Comparison of ENCODE assay signal across 9 cellular contexts in the genomic region with DNA sequence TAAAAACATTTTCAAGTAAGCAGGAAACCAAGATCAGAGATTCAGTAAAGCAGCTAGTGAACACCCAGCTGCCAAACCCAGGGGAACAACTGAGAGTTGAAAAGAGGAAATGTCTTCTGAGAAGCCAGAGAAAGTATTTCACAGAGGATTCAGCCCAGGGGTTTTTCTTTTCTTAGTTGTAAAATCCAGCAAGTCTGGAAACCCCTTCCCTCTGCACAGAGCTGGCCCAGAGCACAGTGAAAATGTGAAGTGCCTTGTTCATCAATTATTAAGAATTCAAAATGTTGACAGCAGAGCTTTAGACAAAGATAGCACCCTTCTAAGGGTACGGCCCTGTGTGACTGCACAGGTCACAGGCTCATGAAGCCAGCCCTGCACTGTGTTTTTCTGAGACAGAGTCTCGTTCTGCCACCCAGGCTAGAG. TPM values are rescaled to one million over a fixed set of nuclear protein-coding genes. Genes with fewer than 3 reads are reported as not detected.
DNase-seq lines count a peak whose midpoint lies in the region; ATAC-seq and TF ChIP-seq lines count a peak whose summit lies in the region.
"Had no signal": no experiment of that assay in that cellular context is flagged by ENCODE, and none has a peak within 500 bp of the region (broad histone marks: within the 10 kb centered on the region; RNA-seq: fewer than 3 reads in every experiment).

No MANE protein-coding gene starts in this region.

- no peak overlapping the region for H3K4me3 ChIP-seq in OCI-LY1 (ENCODE audit: low read depth, low read length, poor library complexity, severe bottlenecking)

- H4K20me1 ChIP-seq in OCI-LY1 (ENCODE audit: insufficient read depth, low read length) = no peaks in the 10 kb centered on the region

- intact Hi-C loops in activated CD4-positive, alpha-beta T cell treated with anti-CD3 and anti-CD28 coated beads, Interleukin-2, amount 10 ng/mL, durations not matched to agents 24 days and 14 days (cut with micrococcal nuclease) = no loop called here

- H3K9ac ChIP-seq in OCI-LY1 (ENCODE audit: low read length) = peak overlapping the region; percentile 4; the same call in 1 of the 2 replicates

- peak; percentile 81 for ATAC-seq in HG02884 (IDR thresholded peaks at IDR 0.05; ENCODE audit: unreplicated experiment)
- peak; percentile 84 to 89 for ATAC-seq in stimulated activated naive B cell treated with anti-CD40 and anti-IgM and Interleukin-4, amounts not matched to agents 10 μg/mL and 1 μg/mL and 100 μg/mL, for 72 hours (replicated peaks)
- ATAC-seq in GM18520 (IDR thresholded peaks at IDR 0.05; ENCODE audit: unreplicated experiment) = no peak

- H3K27me3 ChIP-seq in OCI-LY1 (ENCODE audit: insufficient read depth, low read length) = no peaks in the 10 kb centered on the region

- no peak for TF ChIP-seq CTCF in OCI-LY1 (IDR thresholded peaks at IDR 0.05; ENCODE audit: low read length)

- H3K79me2 ChIP-seq in OCI-LY1 (ENCODE audit: insufficient read depth, low read length) = peaks cover 8% of the 10 kb centered on the region; the same call in 1 of the 2 replicates

- H3K27me3 Mint-ChIP-seq in activated CD4-positive, alpha-beta T cell treated with anti-CD3 and anti-CD28 coated beads, Interleukin-2, amount 10 ng/mL, durations not matched to agents 24 days and 14 days = no peaks in the 10 kb centered on the region
- H3K27me3 Mint-ChIP-seq in stimulated activated naive B cell treated with anti-CD40 and anti-IgM and Interleukin-4, amounts not matched to agents 10 μg/mL and 1 μg/mL and 100 μg/mL, for 72 hours = no peaks in the 10 kb centered on the region

- peaks cover 15% of the 10 kb centered on the region for H3K4me1 Mint-ChIP-seq in activated CD4-positive, alpha-beta T cell treated with anti-CD3 and anti-CD28 coated beads, Interleukin-2, amount 10 ng/mL, durations not matched to agents 24 days and 14 days
- H3K4me1 Mint-ChIP-seq in stimulated activated naive B cell treated with anti-CD40 and anti-IgM and Interleukin-4, amounts not matched to agents 10 μg/mL and 1 μg/mL and 100 μg/mL, for 72 hours = peaks cover 45 to 83% of the 10 kb centered on the region in 2 donors

- no peak overlapping the region for H3K4me3 Mint-ChIP-seq in activated CD4-positive, alpha-beta T cell treated with anti-CD3 and anti-CD28 coated beads, Interleukin-2, amount 10 ng/mL, durations not matched to agents 24 days and 14 days
- peak overlapping the region; percentile 29 to 50 for H3K4me3 Mint-ChIP-seq in stimulated activated naive B cell treated with anti-CD40 and anti-IgM and Interleukin-4, amounts not matched to agents 10 μg/mL and 1 μg/mL and 100 μg/mL, for 72 hours

- peaks cover 70% of the 10 kb centered on the region for H3K4me1 ChIP-seq in OCI-LY1 (ENCODE audit: insufficient read depth, low read length, severe bottlenecking)

- peak overlapping the region; percentile 43 for H3K27ac Mint-ChIP-seq in activated CD4-positive, alpha-beta T cell treated with anti-CD3 and anti-CD28 coated beads, Interleukin-2, amount 10 ng/mL, durations not matched to agents 24 days and 14 days
- peak overlapping the region; percentile 84 for H3K27ac Mint-ChIP-seq in stimulated activated naive B cell treated with anti-CD40 and anti-IgM and Interleukin-4, amounts not matched to agents 10 μg/mL and 1 μg/mL and 100 μg/mL, for 72 hours

- peaks cover 2% of the 10 kb centered on the region for H3K36me3 Mint-ChIP-seq in activated CD4-positive, alpha-beta T cell treated with anti-CD3 and anti-CD28 coated beads, Interleukin-2, amount 10 ng/mL, durations not matched to agents 24 days and 14 days (ENCODE audit: low read depth)
- peaks cover 47 to 68% of the 10 kb centered on the region in 2 donors for H3K36me3 Mint-ChIP-seq in stimulated activated naive B cell treated with anti-CD40 and anti-IgM and Interleukin-4, amounts not matched to agents 10 μg/mL and 1 μg/mL and 100 μg/mL, for 72 hours

- H3K9me3 Mint-ChIP-seq in activated CD4-positive, alpha-beta T cell treated with anti-CD3 and anti-CD28 coated beads, Interleukin-2, amount 10 ng/mL, durations not matched to agents 24 days and 14 days = no peaks in the 10 kb centered on the region
- H3K9me3 Mint-ChIP-seq in stimulated activated naive B cell treated with anti-CD40 and anti-IgM and Interleukin-4, amounts not matched to agents 10 μg/mL and 1 μg/mL and 100 μg/mL, for 72 hours = peaks cover 8% of the 10 kb centered on the region in 2 donors

- peaks cover 19% of the 10 kb centered on the region for H3K9me3 ChIP-seq in OCI-LY1 (ENCODE audit: low read length)

- peak; percentile 67 for DNase-seq in activated CD4-positive, alpha-beta T cell treated with anti-CD3 and anti-CD28 coated beads, Interleukin-2, amount 10 ng/mL, durations not matched to agents 24 days and 14 days
- no peak for DNase-seq in activated CD4-positive, alpha-beta T cell treated with anti-CD3 and anti-CD28 coated beads for 48 hours
- peak; percentile 58 for DNase-seq in stimulated activated naive B cell treated with anti-CD40 and anti-IgM and Interleukin-4, amounts not matched to agents 10 μg/mL and 1 μg/mL and 100 μg/mL, for 72 hours
- DNase-seq in DMS79 treated with DMSO at 0.1 percent for 48 hours (lab: John Stamatoyannopoulos, UW) = no peak
- no peak for DNase-seq in HEK293T (ENCODE audit: extremely low spot score)
- DNase-seq: NCI-H2171 treated with DMSO at 0.1 percent for 48 hours had no signal

- peak overlapping the region; percentile 28 for H3K4me2 ChIP-seq in OCI-LY1 (ENCODE audit: low read length)

- peaks cover 86% of the 10 kb centered on the region for H3K36me3 ChIP-seq in OCI-LY1 (ENCODE audit: insufficient read depth, low read length)

- H3K9me2 ChIP-seq in OCI-LY1 (ENCODE audit: low read depth, low read length) = no peaks in the 10 kb centered on the region

- CTCF ChIA-PET in HEK293T (lab: Yijun Ruan, JAX) = no interaction called here

- POLR2A ChIA-PET in HEK293T (lab: Yijun Ruan, JAX) = interaction anchor here (1.0 kb wide), 1 partner anchor 9 kb away, joined by 4 read pairs; no protein-coding TSS in a partner anchor

- H2AFZ ChIP-seq in OCI-LY1 (ENCODE audit: low read length) = no peak overlapping the region

- H3K27ac ChIP-seq in OCI-LY1 (ENCODE audit: low read depth, low read length, poor library complexity, severe bottlenecking) = peak overlapping the region; percentile 89

- peaks cover 26% of the 10 kb centered on the region for H3F3A ChIP-seq in OCI-LY1 (ENCODE audit: insufficient read depth, low read length)

TF ChIP-seq in HEK293T, 16 proteins besides CTCF, POLR2A, EP300 and RAD21:
- TF ChIP-seq SP1 (IDR thresholded peaks at IDR 0.05) (no peak), FOXM1 (IDR thresholded peaks at IDR 0.05; ENCODE audit: borderline replicate concordance) (no peak), LEF1 (IDR thresholded peaks at IDR 0.05; ENCODE audit: borderline replicate concordance) (no peak), SUZ12 (IDR thresholded peaks at IDR 0.05) (no peak), BHLHE40 (IDR thresholded peaks at IDR 0.05; ENCODE audit: borderline replicate concordance) (no peak), CTBP1 (IDR thresholded peaks at IDR 0.05; ENCODE audit: borderline replicate concordance) (no peak), FOXA1 (IDR thresholded peaks at IDR 0.05) (no peak)
- TF ChIP-seq, protein P1, sequence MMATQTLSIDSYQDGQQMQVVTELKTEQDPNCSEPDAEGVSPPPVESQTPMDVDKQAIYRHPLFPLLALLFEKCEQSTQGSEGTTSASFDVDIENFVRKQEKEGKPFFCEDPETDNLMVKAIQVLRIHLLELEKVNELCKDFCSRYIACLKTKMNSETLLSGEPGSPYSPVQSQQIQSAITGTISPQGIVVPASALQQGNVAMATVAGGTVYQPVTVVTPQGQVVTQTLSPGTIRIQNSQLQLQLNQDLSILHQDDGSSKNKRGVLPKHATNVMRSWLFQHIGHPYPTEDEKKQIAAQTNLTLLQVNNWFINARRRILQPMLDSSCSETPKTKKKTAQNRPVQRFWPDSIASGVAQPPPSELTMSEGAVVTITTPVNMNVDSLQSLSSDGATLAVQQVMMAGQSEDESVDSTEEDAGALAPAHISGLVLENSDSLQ (IDR thresholded peaks at IDR 0.05) = no peak

RNA-seq across cellular contexts. Expression of gene AFF3, which starts 28.4 kb away (rescaled TPM):
- 5.7 and 5.9 TPM in 2 replicates for total RNA-seq in activated CD4-positive, alpha-beta T cell treated with anti-CD3 and anti-CD28 coated beads, Interleukin-2, amount 10 ng/mL, durations not matched to agents 24 days and 14 days

Comparison
In these comparisons a context has a peak if more than half of its experiments do, and no peak if none do; other contexts are left out.
1. DNase-seq: peak in activated CD4-positive, alpha-beta T cell treated with anti-CD3 and anti-CD28 coated beads, Interleukin-2, amount 10 ng/mL, durations not matched to agents 24 days and 14 days (single experiment) and stimulated activated naive B cell treated with anti-CD40 and anti-IgM and Interleukin-4, amounts not matched to agents 10 μg/mL and 1 μg/mL and 100 μg/mL, for 72 hours (single experiment); none in activated CD4-positive, alpha-beta T cell treated with anti-CD3 and anti-CD28 coated beads for 48 hours (single experiment), DMS79 treated with DMSO at 0.1 percent for 48 hours (single experiment) and HEK293T (single experiment).